In genomic region chr10:72254891-72255568, GRCh38 we compare ENCODE assay signal across 8 cellular contexts. TPM values are rescaled to one million over a fixed set of nuclear protein-coding genes. Genes with fewer than 3 reads are reported as not detected.
A peak's percentile ranks its signal among the peaks of the same experiment; 100 is the strongest.
DNase-seq lines count a peak whose midpoint lies in the region; ATAC-seq and TF ChIP-seq lines count a peak whose summit lies in the region.

No MANE protein-coding gene starts in this region.

- no peaks in the 10 kb centered on the region for H3K9me3 ChIP-seq in H9 (ENCODE audit: control insufficient read depth, low read depth, low read length)

- peak overlapping the region; percentile 46 to 74 for H3K4me3 Mint-ChIP-seq in H9
- peak overlapping the region; percentile 85 to 88 (median 86) for H3K4me3 Mint-ChIP-seq in brain
- H3K4me3 Mint-ChIP-seq in progenitor cell of endocrine pancreas (ENCODE audit: low read depth): peak overlapping the region; percentile 46

- H3K27ac Mint-ChIP-seq in H9: peak overlapping the region; percentile 93 to 100 (median 97)
- peak overlapping the region; percentile 99 to 100 (median 100) for H3K27ac Mint-ChIP-seq in brain
- peak overlapping the region; percentile 4 for H3K27ac Mint-ChIP-seq in progenitor cell of endocrine pancreas

- H2BK120ac ChIP-seq in H9 (ENCODE audit: low read depth, low read length, poor library complexity, severe bottlenecking): no peak overlapping the region

- peak overlapping the region; percentile 62; the same call in 1 of the 2 replicates for H3K14ac ChIP-seq in H9 (ENCODE audit: insufficient read depth, low read length)

- no peak for ATAC-seq in GM18861 (IDR thresholded peaks at IDR 0.05; ENCODE audit: unreplicated experiment)

- no peaks in the 10 kb centered on the region for H3K36me3 Mint-ChIP-seq in H9 (ENCODE audit: insufficient read depth in 1 of 3, low read depth in 3 of 3)
- H3K36me3 Mint-ChIP-seq in brain: no peaks in the 10 kb centered on the region
- H3K36me3 Mint-ChIP-seq in progenitor cell of endocrine pancreas (ENCODE audit: insufficient read depth): no peaks in the 10 kb centered on the region

- H4K5ac ChIP-seq in H9 (ENCODE audit: insufficient read length, low read depth, low read length): no peak overlapping the region

- no peaks in the 10 kb centered on the region for H3K79me1 ChIP-seq in H9 (ENCODE audit: insufficient read depth, low read depth, low read length, poor library complexity, severe bottlenecking)

- no peaks in the 10 kb centered on the region for H3K23me2 ChIP-seq in H9 (ENCODE audit: insufficient read length, low read depth, low read length, poor library complexity, severe bottlenecking)

- H2AK5ac ChIP-seq in H9 (ENCODE audit: insufficient read length, low read length): no peak overlapping the region

- H3K23ac ChIP-seq in H9 (ENCODE audit: insufficient read length, low read depth, low read length): no peak overlapping the region

- no peak overlapping the region for H3T11ph ChIP-seq in H9 (ENCODE audit: low read length)

- H3K4me1 ChIP-seq in H9 (ENCODE audit: insufficient read depth, low read length): peaks cover 6% of the 10 kb centered on the region

- H4K91ac ChIP-seq in H9 (ENCODE audit: insufficient read length, low read depth, low read length): no peak overlapping the region

- no peak overlapping the region for H2AFZ ChIP-seq in H9 (ENCODE audit: low read length)

- H3K4me2 ChIP-seq in H9 (ENCODE audit: insufficient read depth, insufficient read length, low read length): no peak overlapping the region

- no CpG with 5 or more reads among the region's 14 CpGs for WGBS in H9 (ENCODE audit: extremely low coverage, insufficient read length, low lambda C conversion rate)

- H3K9me3 Mint-ChIP-seq in H9 (no peaks in the 10 kb centered on the region; a peak in 1 of 5 replicates), brain (peaks cover 0 to 4% (median 0%) of the 10 kb centered on the region in 5 experiments), progenitor cell of endocrine pancreas (ENCODE audit: low read depth) (no peaks in the 10 kb centered on the region)

- H2BK20ac ChIP-seq in H9 (ENCODE audit: low read depth, low read length, poor library complexity, severe bottlenecking): no peak overlapping the region

- peaks cover 31 to 47% of the 10 kb centered on the region in 2 experiments for H3K4me1 Mint-ChIP-seq in H9
- H3K4me1 Mint-ChIP-seq in brain: peaks cover 80% of the 10 kb centered on the region
- H3K4me1 Mint-ChIP-seq in progenitor cell of endocrine pancreas (ENCODE audit: low read depth): peaks cover 27% of the 10 kb centered on the region

- H3K9ac ChIP-seq in H9 (ENCODE audit: extremely low read depth, insufficient read length, low read length): no peak overlapping the region

- no peaks in the 10 kb centered on the region for H4K20me1 ChIP-seq in H9 (ENCODE audit: control insufficient read depth, insufficient read depth, insufficient read length)

- no peak overlapping the region for H3K27ac ChIP-seq in H9 (ENCODE audit: insufficient read length, low read depth, low read length)

- no peak overlapping the region for H2BK5ac ChIP-seq in H9 (ENCODE audit: insufficient read length, low read length)

- no peaks in the 10 kb centered on the region for H3K27me3 ChIP-seq in H9 (ENCODE audit: insufficient read depth, low read length)

- TF ChIP-seq CTCF in H9 (conservative IDR thresholded peaks at IDR 0.05): no peak
- TF ChIP-seq CTCF in brain (conservative IDR thresholded peaks at IDR 0.05): no peak
- no peak for TF ChIP-seq CTCF in progenitor cell of endocrine pancreas (IDR thresholded peaks at IDR 0.05; ENCODE audit: unreplicated experiment)

- DNase-seq in C1 segment of cervical spinal cord (lab: John Stamatoyannopoulos, UW): peak; percentile 57 to 98 (median 90)
- DNase-seq in H9: peak; percentile 90
- DNase-seq in OCI-M1 (lab: John Stamatoyannopoulos, UW): peak; percentile 94
- DNase-seq in hepatic stellate cell (ENCODE audit: low spot score): peak; percentile 83
- no peak for DNase-seq in progenitor cell of endocrine pancreas (ENCODE audit: low spot score, unreplicated experiment)
- no peak for DNase-seq in NCI-H187 (lab: John Stamatoyannopoulos, UW)

- H3K79me2 ChIP-seq in H9 (ENCODE audit: insufficient read depth, low read length): no peaks in the 10 kb centered on the region

- H3K27me3 Mint-ChIP-seq in H9 (ENCODE audit: low read depth): no peaks in the 10 kb centered on the region
- H3K27me3 Mint-ChIP-seq in brain: peaks cover 8% of the 10 kb centered on the region
- H3K27me3 Mint-ChIP-seq in progenitor cell of endocrine pancreas: no peaks in the 10 kb centered on the region

- H3K56ac ChIP-seq in H9 (ENCODE audit: insufficient read length, low read depth, low read length): no peak overlapping the region

- H4K8ac ChIP-seq in H9 (replicated peaks; ENCODE audit: insufficient read length, low read depth, low read length): no peak overlapping the region

- no peak overlapping the region for H3K4ac ChIP-seq in H9 (ENCODE audit: low read depth, low read length)

- no peak overlapping the region for H3K18ac ChIP-seq in H9 (ENCODE audit: insufficient read length, low read depth, low read length)

- H2BK15ac ChIP-seq in H9 (ENCODE audit: low read depth, low read length): no peak overlapping the region

- no peak overlapping the region for H2BK12ac ChIP-seq in H9 (ENCODE audit: insufficient read length, low read depth, low read length)

RNA-seq across cellular contexts. Expression of gene DDIT4, which starts 18.7 kb away (rescaled TPM):
- total RNA-seq in H9 (2021) (82.9 and 84.0 TPM in 2 replicates), progenitor cell of endocrine pancreas (36.9 and 49.7 TPM in 2 replicates)
- polyA plus RNA-seq in brain (ENCODE audit: insufficient read depth, low read depth, low replicate concordance): 121 TPM

RNA-seq across cellular contexts. Expression of gene ASCC1, which starts 39.0 kb away (rescaled TPM):
- total RNA-seq in H9 (2021) (36.9 and 41.2 TPM in 2 replicates), progenitor cell of endocrine pancreas (40.0 and 42.2 TPM in 2 replicates)
- polyA plus RNA-seq in brain (ENCODE audit: insufficient read depth, low read depth, low replicate concordance): 43.6 TPM

RNA-seq across cellular contexts. Expression of gene ANAPC16, which starts 39.2 kb away (rescaled TPM):
- total RNA-seq in H9 (2021) (66.6 and 73.8 TPM in 2 replicates), progenitor cell of endocrine pancreas (85.3 and 85.9 TPM in 2 replicates)
- polyA plus RNA-seq in brain (ENCODE audit: insufficient read depth, low read depth, low replicate concordance): 79.8 TPM

Comparison
In these comparisons a context has a peak if more than half of its experiments do, and no peak if none do; other contexts are left out.
1. DNase-seq: peak in C1 segment of cervical spinal cord (14 of 14), H9 (single experiment), OCI-M1 (single experiment) and hepatic stellate cell (single experiment); none in progenitor cell of endocrine pancreas (single experiment) and NCI-H187 (0 of 2).
2. H3K27ac Mint-ChIP-seq: peak in every context shown above with its lines; median percentile 100 in brain; 97 in H9; 4 in progenitor cell of endocrine pancreas.
3. Peak in every context shown above with its lines, with median percentiles within 50 percentile points of each other: H3K4me3 Mint-ChIP-seq.